ENCODE assay signal across 8 cellular contexts in the genomic region with DNA sequence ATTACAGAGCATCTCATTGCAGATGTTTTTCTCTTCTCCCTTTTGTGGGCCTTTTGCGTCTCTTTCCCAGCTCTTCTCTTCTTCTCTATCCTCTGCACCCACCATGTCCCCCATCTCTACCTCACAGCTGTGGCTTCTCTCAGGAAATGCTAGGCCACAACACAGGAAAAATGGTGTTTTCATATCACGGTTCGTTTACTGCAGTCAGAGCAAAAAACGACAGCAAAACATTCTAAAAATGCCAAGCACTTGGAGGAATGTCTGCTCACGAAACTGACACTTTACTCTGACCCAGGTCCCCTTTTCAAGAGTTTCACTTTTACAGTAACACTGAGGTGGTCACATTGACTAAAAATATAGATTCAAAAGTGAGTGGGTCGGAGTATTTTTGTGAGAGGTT.
DNase-seq lines count a peak whose midpoint lies in the region; ATAC-seq and TF ChIP-seq lines count a peak whose summit lies in the region.

No MANE protein-coding gene starts in this region.

- H3K27me3 ChIP-seq in kidney epithelial cell (ENCODE audit: control insufficient read depth, insufficient read depth, low read length) = no peaks in the 10 kb centered on the region
- H3K27me3 ChIP-seq in H7 (ENCODE audit: control insufficient read depth, insufficient read depth, low read length) = no peaks in the 10 kb centered on the region

- H3K4me3 ChIP-seq in kidney epithelial cell (ENCODE audit: low read depth, low read length) (no peak overlapping the region), H7 (ENCODE audit: insufficient read depth, low read depth, low read length) (no peak overlapping the region)

- DNase-seq in kidney epithelial cell (ENCODE audit: low read depth) (peak; percentile 32), GDM1 (lab: John Stamatoyannopoulos, UW) (no peak), H7 (no peak), anterior cingulate cortex (lab: John Stamatoyannopoulos, UW) (no peak), NCI-H526 treated with DMSO at 0.1 percent for 48 hours (lab: John Stamatoyannopoulos, UW) (no peak)

- H3K36me3 ChIP-seq in kidney epithelial cell (ENCODE audit: control insufficient read depth, insufficient read depth, low read length) (no peaks in the 10 kb centered on the region), H7 (replicated peaks; ENCODE audit: control insufficient read depth, insufficient read depth, low read length) (no peaks in the 10 kb centered on the region)

- TF ChIP-seq CTCF in kidney epithelial cell (IDR thresholded peaks at IDR 0.05; ENCODE audit: insufficient read depth, low read length, poor library complexity, severe bottlenecking) = no peak

- ATAC-seq in GM18499 (IDR thresholded peaks at IDR 0.05; ENCODE audit: insufficient read depth, unreplicated experiment) (peak; percentile 85), GM21526 (IDR thresholded peaks at IDR 0.05; ENCODE audit: low FRiP score, unreplicated experiment) (peak; percentile 98), HG03558 (IDR thresholded peaks at IDR 0.05; ENCODE audit: extremely low read depth, unreplicated experiment) (peak; percentile 97)
